ENCODE assay signal across 7 cellular contexts in the genomic region with DNA sequence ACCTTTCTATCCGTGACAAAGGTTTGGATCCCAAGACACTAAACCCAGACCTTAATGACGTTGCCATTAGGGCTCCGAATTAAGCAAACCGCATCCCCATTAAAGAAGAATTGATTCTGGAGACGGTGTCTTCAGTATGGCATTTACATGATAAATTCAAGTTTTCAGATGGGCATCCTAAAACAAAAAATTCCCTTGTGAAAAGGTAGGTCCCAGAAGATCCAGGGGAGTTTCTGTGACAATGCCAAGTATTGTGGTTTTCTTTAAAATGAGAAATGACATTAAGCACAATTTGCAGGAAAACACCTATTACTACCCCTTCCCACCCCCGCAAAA. TPM values are rescaled to one million over a fixed set of nuclear protein-coding genes. Genes with fewer than 3 reads are reported as not detected.
DNase-seq lines count a peak whose midpoint lies in the region; ATAC-seq and TF ChIP-seq lines count a peak whose summit lies in the region.

No MANE protein-coding gene starts in this region.

- no peak overlapping the region for H3K27ac ChIP-seq in HUES64 (ENCODE audit: low read depth, low read length)
- H3K27ac ChIP-seq in iPS-20b (ENCODE audit: low read length) = no peak overlapping the region
- H3K27ac ChIP-seq in stomach = peak overlapping the region; percentile 72 to 98 (median 97)

- no peaks in the 10 kb centered on the region for H3K9me3 ChIP-seq in HUES64 (ENCODE audit: insufficient read depth, low read depth, low read length)
- H3K9me3 ChIP-seq in iPS-20b (ENCODE audit: insufficient read depth, low read depth, low read length) = no peaks in the 10 kb centered on the region
- H3K9me3 ChIP-seq in stomach = no peaks in the 10 kb centered on the region

- H3K4me1 ChIP-seq in HUES64 (ENCODE audit: insufficient read depth, low read length) (peaks cover 27% of the 10 kb centered on the region), iPS-20b (ENCODE audit: insufficient read depth, low read length) (peaks cover 9% of the 10 kb centered on the region; the same call in 1 of the 2 replicates), stomach (peaks cover 21 to 44% (median 37%) of the 10 kb centered on the region in 4 donors)

- H3K27me3 Mint-ChIP-seq in activated naive CD8-positive, alpha-beta T cell treated with anti-CD3 and anti-CD28 coated beads for 36 hours = no peaks in the 10 kb centered on the region

- peak overlapping the region; percentile 97 for H3K9ac ChIP-seq in HUES64 (ENCODE audit: low read depth, low read length)
- H3K9ac ChIP-seq in iPS-20b (ENCODE audit: low read depth, low read length) = peak overlapping the region; percentile 61; the same call in 1 of the 2 replicates

- peaks cover 29% of the 10 kb centered on the region for H3K27me3 ChIP-seq in HUES64 (ENCODE audit: insufficient read depth, low read length)
- peaks cover 26% of the 10 kb centered on the region for H3K27me3 ChIP-seq in iPS-20b (ENCODE audit: insufficient read depth, low read length)
- H3K27me3 ChIP-seq in stomach = no peaks in the 10 kb centered on the region

- H3K4me3 ChIP-seq in HUES64 (ENCODE audit: low read length) = peak overlapping the region; percentile 96
- peak overlapping the region; percentile 74 for H3K4me3 ChIP-seq in iPS-20b (ENCODE audit: low read length)
- H3K4me3 ChIP-seq in stomach = peak overlapping the region; percentile 62 to 91 (median 74)

- peak overlapping the region; percentile 89 for H3K27ac Mint-ChIP-seq in activated naive CD8-positive, alpha-beta T cell treated with anti-CD3 and anti-CD28 coated beads for 36 hours

- peaks cover 2% of the 10 kb centered on the region for H3K9me3 Mint-ChIP-seq in activated naive CD8-positive, alpha-beta T cell treated with anti-CD3 and anti-CD28 coated beads for 36 hours

- peaks cover 39% of the 10 kb centered on the region for H3K4me1 Mint-ChIP-seq in activated naive CD8-positive, alpha-beta T cell treated with anti-CD3 and anti-CD28 coated beads for 36 hours

- ATAC-seq in GM21423 (IDR thresholded peaks at IDR 0.05; ENCODE audit: unreplicated experiment) = no peak

- TF ChIP-seq CTCF in stomach (IDR thresholded peaks at IDR 0.05) = no peak

- WGBS in HUES64 = 6% methylated on average over 6 of the region's 6 CpGs
- 13 to 23% (median 20%) methylated on average over 6 of the region's 6 CpGs for WGBS in stomach, 5 donors

- intact Hi-C loops in stomach (cut with DNase I; ENCODE audit: low total_unique reads) = no loop called here
- intact Hi-C loops in head of caudate nucleus (cut with DNase I) = loop anchor here (5.0 to 10.0 kb wide), 2 partner anchors 74 to 157 kb away; a partner anchor contains a TSS

- peak overlapping the region; percentile 84 for H3K4me3 Mint-ChIP-seq in activated naive CD8-positive, alpha-beta T cell treated with anti-CD3 and anti-CD28 coated beads for 36 hours

- TF ChIP-seq EP300 in stomach (IDR thresholded peaks at IDR 0.05) = no peak

- peaks cover 41% of the 10 kb centered on the region for H3K36me3 Mint-ChIP-seq in activated naive CD8-positive, alpha-beta T cell treated with anti-CD3 and anti-CD28 coated beads for 36 hours

- DNase-seq in activated naive CD8-positive, alpha-beta T cell treated with anti-CD3 and anti-CD28 coated beads for 36 hours = no peak
- DNase-seq in stomach = no peak
- DNase-seq in Ammon's horn (ENCODE audit: low spot score) = no peak
- DNase-seq in head of caudate nucleus = no peak

- TF ChIP-seq POLR2A in stomach (IDR thresholded peaks at IDR 0.05) = no peak

- peaks cover 28% of the 10 kb centered on the region for H3K36me3 ChIP-seq in HUES64 (ENCODE audit: insufficient read depth, low read length)
- H3K36me3 ChIP-seq in iPS-20b (ENCODE audit: insufficient read depth, low read depth, low read length) = peaks cover 33% of the 10 kb centered on the region
- H3K36me3 ChIP-seq in stomach = peaks cover 2 to 15% (median 10%) of the 10 kb centered on the region in 4 donors

RNA-seq across cellular contexts. Expression of a gene that starts 0.7 kb away (rescaled TPM):
- 521 TPM for polyA plus RNA-seq in HUES64 (2013, experiment 1 of 2)
- polyA plus RNA-seq in HUES64 (2013, experiment 2 of 2) = 537 TPM
- 100 to 1,000 TPM; 314 to 317 TPM for total RNA-seq in activated naive CD8-positive, alpha-beta T cell treated with anti-CD3 and anti-CD28 coated beads for 36 hours
- total RNA-seq in stomach = 100 to 1,000 TPM; 104 to 226 (median 147) TPM
- polyA plus RNA-seq in stomach = 100 to 1,000 TPM; 123 to 213 (median 209) TPM

Comparison
In these comparisons a context has a peak if more than half of its experiments do, and no peak if none do; other contexts are left out.
1. H3K27ac ChIP-seq: peak in stomach (5 of 5); none in HUES64 (single experiment) and iPS-20b (single experiment).
2. Peak in every context shown above with its lines, with median percentiles within 50 percentile points of each other: H3K4me3 ChIP-seq.